In genomic region chr2:219294356-219295351, GRCh38 we compare ENCODE assay signal across 1 cellular context.
A peak's percentile ranks its signal among the peaks of the same experiment; 100 is the strongest.
TF ChIP-seq lines count a peak whose summit lies in the region.

No MANE protein-coding gene starts in this region.

TF ChIP-seq in HepG2, 621 proteins besides CTCF, POLR2A, EP300 and RAD21 (continued from another document and continues in another):
- TF ChIP-seq ZNF580 (CRISPR knock-in tag; IDR thresholded peaks at IDR 0.05; ENCODE audit: borderline replicate concordance, low read depth) = 0 out of 2 replicates have a peak, but pooled peaks have one; percentile 16
- TF ChIP-seq FOXJ3 (CRISPR knock-in tag; IDR thresholded peaks at IDR 0.05; ENCODE audit: borderline replicate concordance) = peak; percentile 42; the same call in 1 of the 2 replicates
- TF ChIP-seq ATF3 (CRISPR knock-in tag; IDR thresholded peaks at IDR 0.05) = peak; percentile 43
- TF ChIP-seq THAP9 (CRISPR knock-in tag; IDR thresholded peaks at IDR 0.05; ENCODE audit: borderline replicate concordance) = no peak; the same call in 1 of the 2 replicates
- TF ChIP-seq USF2 (IDR thresholded peaks at IDR 0.05; ENCODE audit: low read depth, low read length) = no peak
- no peak for TF ChIP-seq USF2 (CRISPR knock-in tag; IDR thresholded peaks at IDR 0.05; ENCODE audit: borderline replicate concordance)
- no peak for TF ChIP-seq EZH2 (conservative IDR thresholded peaks at IDR 0.05; ENCODE audit: low read depth, low read length)
- TF ChIP-seq SYNCRIP (IDR thresholded peaks at IDR 0.05; ENCODE audit: insufficient read depth, low read depth, low read length) = no peak
- TF ChIP-seq SETDB1 (CRISPR knock-in tag; IDR thresholded peaks at IDR 0.05; ENCODE audit: borderline replicate concordance) = no peak
- TF ChIP-seq ZNF296 (CRISPR knock-in tag; conservative IDR thresholded peaks at IDR 0.05) = no peak
- no peak for TF ChIP-seq FIP1L1 (IDR thresholded peaks at IDR 0.05; ENCODE audit: borderline replicate concordance, insufficient read depth, low read depth, low read length)
- no peak for TF ChIP-seq SOX6 (IDR thresholded peaks at IDR 0.05)
- peak; percentile 44; the same call in 1 of the 2 replicates for TF ChIP-seq SOX6 (CRISPR knock-in tag; IDR thresholded peaks at IDR 0.05)
- no peak; the same call in 1 of the 2 replicates for TF ChIP-seq REXO4 (CRISPR knock-in tag; IDR thresholded peaks at IDR 0.05; ENCODE audit: borderline replicate concordance)
- TF ChIP-seq ZSCAN25 (CRISPR knock-in tag; IDR thresholded peaks at IDR 0.05) = peak; percentile 85
- TF ChIP-seq TOPORS (CRISPR knock-in tag; IDR thresholded peaks at IDR 0.05) = peak; percentile 80; the same call in 1 of the 2 replicates
- peak; percentile 89; the same call in 1 of the 2 replicates for TF ChIP-seq SMAD3 (CRISPR knock-in tag; IDR thresholded peaks at IDR 0.05)
- peak; percentile 57; the same call in 1 of the 2 replicates for TF ChIP-seq NCOA2 (CRISPR knock-in tag; IDR thresholded peaks at IDR 0.05)
- no peak for TF ChIP-seq NFIB (CRISPR knock-in tag; IDR thresholded peaks at IDR 0.05; ENCODE audit: borderline replicate concordance)
- TF ChIP-seq RCOR2 (CRISPR knock-in tag; IDR thresholded peaks at IDR 0.05) = peak; percentile 56; the same call in 1 of the 2 replicates
- TF ChIP-seq ZNF7 (CRISPR knock-in tag; IDR thresholded peaks at IDR 0.05) = no peak
- peak; percentile 54 for TF ChIP-seq JUN (CRISPR knock-in tag; IDR thresholded peaks at IDR 0.05)
- TF ChIP-seq PHB2 (IDR thresholded peaks at IDR 0.05; ENCODE audit: partially characterized antibody) = no peak
- peak; percentile 88; the same call in 1 of the 2 replicates for TF ChIP-seq MTA1 (CRISPR knock-in tag; IDR thresholded peaks at IDR 0.05; ENCODE audit: borderline replicate concordance)
- TF ChIP-seq MLLT10 (CRISPR knock-in tag; IDR thresholded peaks at IDR 0.05) = no peak
- TF ChIP-seq THAP8 (CRISPR knock-in tag; IDR thresholded peaks at IDR 0.05; ENCODE audit: borderline replicate concordance) = no peak; the same call in 1 of the 2 replicates
- 0 out of 2 replicates have a peak, but pooled peaks have one; percentile 27 for TF ChIP-seq HNRNPL (IDR thresholded peaks at IDR 0.05; ENCODE audit: low read depth, low read length)
- TF ChIP-seq ATF4 (CRISPR knock-in tag; IDR thresholded peaks at IDR 0.05) = no peak
- TF ChIP-seq ZNF747 (CRISPR knock-in tag; IDR thresholded peaks at IDR 0.05; ENCODE audit: borderline replicate concordance) = peak; percentile 91
- TF ChIP-seq ZNF629 (CRISPR knock-in tag; conservative IDR thresholded peaks at IDR 0.05) = no peak
- peak; percentile 99 for TF ChIP-seq XRCC5 (optimal IDR thresholded peaks at IDR 0.05; ENCODE audit: low read length)
- TF ChIP-seq DMTF1 (CRISPR knock-in tag; IDR thresholded peaks at IDR 0.05) = no peak
- peak; percentile 54 for TF ChIP-seq ZNF230 (CRISPR knock-in tag; IDR thresholded peaks at IDR 0.05)
- no peak for TF ChIP-seq MAFF (IDR thresholded peaks at IDR 0.05; ENCODE audit: low read depth, low read length)
- no peak for TF ChIP-seq GTF2F1 (IDR thresholded peaks at IDR 0.05; ENCODE audit: low read length)
- peak; percentile 33; the same call in 1 of the 2 replicates for TF ChIP-seq SRF (IDR thresholded peaks at IDR 0.05; ENCODE audit: low read depth, low read length)
- no peak for TF ChIP-seq HIC2 (CRISPR knock-in tag; IDR thresholded peaks at IDR 0.05; ENCODE audit: low read depth)
- no peak for TF ChIP-seq ZNF496 (CRISPR knock-in tag; IDR thresholded peaks at IDR 0.05; ENCODE audit: insufficient replicate concordance)
- TF ChIP-seq GPBP1L1 (CRISPR knock-in tag; IDR thresholded peaks at IDR 0.05) = no peak
- peak; percentile 78 for TF ChIP-seq EED (CRISPR knock-in tag; IDR thresholded peaks at IDR 0.05)
- TF ChIP-seq ZNF552 (CRISPR knock-in tag; IDR thresholded peaks at IDR 0.05; ENCODE audit: borderline replicate concordance) = peak; percentile 54; the same call in 1 of the 2 replicates
- TF ChIP-seq JUNB (CRISPR knock-in tag; IDR thresholded peaks at IDR 0.05; ENCODE audit: borderline replicate concordance) = no peak
- TF ChIP-seq ZFP82 (CRISPR knock-in tag; IDR thresholded peaks at IDR 0.05; ENCODE audit: borderline replicate concordance) = no peak
- 0 out of 2 replicates have a peak, but pooled peaks have one; percentile 21 for TF ChIP-seq TIGD3 (CRISPR knock-in tag; IDR thresholded peaks at IDR 0.05; ENCODE audit: borderline replicate concordance)
- TF ChIP-seq SMAD9 (CRISPR knock-in tag; IDR thresholded peaks at IDR 0.05) = no peak
- no peak; the same call in 1 of the 2 replicates for TF ChIP-seq HOXD1 (CRISPR knock-in tag; IDR thresholded peaks at IDR 0.05)
- peak; percentile 92 for TF ChIP-seq MXD3 (CRISPR knock-in tag; IDR thresholded peaks at IDR 0.05)
- TF ChIP-seq PTBP1 (IDR thresholded peaks at IDR 0.05; ENCODE audit: low read depth, low read length, poor library complexity, severe bottlenecking) = no peak
- TF ChIP-seq TSC22D2 (CRISPR knock-in tag; IDR thresholded peaks at IDR 0.05; ENCODE audit: borderline replicate concordance) = peak; percentile 93; the same call in 1 of the 2 replicates
- TF ChIP-seq NFE2 (CRISPR knock-in tag; IDR thresholded peaks at IDR 0.05) = no peak
- TF ChIP-seq SOX5 (CRISPR knock-in tag; IDR thresholded peaks at IDR 0.05; ENCODE audit: borderline replicate concordance) = peak; percentile 61; the same call in 1 of the 2 replicates
- peak; percentile 94 for TF ChIP-seq ZBTB38 (CRISPR knock-in tag; IDR thresholded peaks at IDR 0.05)
